8 cellular contexts compared by ENCODE assay signal in genomic region chr7:27115161-27116018, GRCh38. TPM values are rescaled to one million over a fixed set of nuclear protein-coding genes. Genes with fewer than 3 reads are reported as not detected.
A peak's percentile ranks its signal among the peaks of the same experiment; 100 is the strongest.
DNase-seq lines count a peak whose midpoint lies in the region; ATAC-seq, FAIRE-seq and TF ChIP-seq lines count a peak whose summit lies in the region.
"Had no signal": no experiment of that assay in that cellular context is flagged by ENCODE, and none has a peak within 500 bp of the region (broad histone marks: within the 10 kb centered on the region; RNA-seq: fewer than 3 reads in every experiment).

No MANE protein-coding gene starts in this region.

- peak; percentile 92 for DNase-seq in RCC 7860 (ENCODE audit: low spot score)
- DNase-seq in suprapubic skin (ENCODE audit: low spot score in 2 of 2): peak in 1 of 2 donors; percentile 55
- no peak for DNase-seq in putamen (ENCODE audit: low spot score)
- no peak for DNase-seq in HUDEP-2 (lab: John Stamatoyannopoulos, UW; ENCODE audit: unreplicated experiment in 76 of 76)
- DNase-seq: stimulated activated naive CD8-positive, alpha-beta T cell treated with anti-CD3 and anti-CD28 coated beads, Interleukin-15, Interleukin-2, amounts not matched to agents 100 U/mL and 50 U/mL, for 24 hours had no signal

- no peaks in the 10 kb centered on the region for H3K27me3 ChIP-seq in gastroesophageal sphincter
- no peaks in the 10 kb centered on the region for H3K27me3 ChIP-seq in suprapubic skin

- H3K9me3 ChIP-seq in gastroesophageal sphincter (no peaks in the 10 kb centered on the region), suprapubic skin (no peaks in the 10 kb centered on the region)

- FAIRE-seq in RCC 7860 (lab: Jason Lieb, UNC): peak; percentile 92
- FAIRE-seq: islet of Langerhans had no signal

- peak overlapping the region; percentile 60 to 79 for H3K4me3 ChIP-seq in gastroesophageal sphincter
- H3K4me3 ChIP-seq in suprapubic skin: peak overlapping the region; percentile 36

- H3K27ac ChIP-seq in gastroesophageal sphincter: peak overlapping the region; percentile 90 to 99 (median 98)
- H3K27ac ChIP-seq in suprapubic skin: peak overlapping the region; percentile 64

- H3K36me3 ChIP-seq in gastroesophageal sphincter (no peaks in the 10 kb centered on the region), suprapubic skin (peaks cover under 1% of the 10 kb centered on the region)

- H3K4me1 ChIP-seq in gastroesophageal sphincter: peaks cover 0 to 52% (median 23%) of the 10 kb centered on the region in 3 donors
- H3K4me1 ChIP-seq in suprapubic skin: peaks cover 38% of the 10 kb centered on the region

- 13 to 21% methylated on average over 9 to 17 of the region's 44 CpGs for WGBS in gastroesophageal sphincter (ENCODE audit: low coverage in 1 of 2), 2 donors
- 77% methylated on average over 43 of the region's 44 CpGs for WGBS in suprapubic skin

- ATAC-seq in gastroesophageal sphincter: no peak
- ATAC-seq in GM21528 (IDR thresholded peaks at IDR 0.05; ENCODE audit: low FRiP score, unreplicated experiment): no peak
- ATAC-seq: stimulated activated naive CD8-positive, alpha-beta T cell treated with anti-CD3 and anti-CD28 coated beads, Interleukin-15, Interleukin-2, amounts not matched to agents 100 U/mL and 50 U/mL, for 24 hours had no signal

- TF ChIP-seq CTCF in gastroesophageal sphincter (IDR thresholded peaks at IDR 0.05): no peak
- TF ChIP-seq CTCF in suprapubic skin (IDR thresholded peaks at IDR 0.05): no peak

- TF ChIP-seq EP300 in gastroesophageal sphincter (IDR thresholded peaks at IDR 0.05): no peak
- TF ChIP-seq EP300 in suprapubic skin (IDR thresholded peaks at IDR 0.05): no peak

- TF ChIP-seq POLR2A in gastroesophageal sphincter (IDR thresholded peaks at IDR 0.05) (peak; percentile 43 to 48), suprapubic skin (IDR thresholded peaks at IDR 0.05) (no peak)

RNA-seq across cellular contexts. Expression of gene HOXA2, which starts 12.9 kb away (rescaled TPM):
- total RNA-seq in gastroesophageal sphincter (1 to 10 TPM; 3.1 to 7.0 (median 5.0) TPM), suprapubic skin (1 to 10 TPM in 2 of 4 donors, under 1 TPM in 2; 0.34 to 4.2 (median 1.9) TPM)

RNA-seq across cellular contexts. Expression of gene HOXA4, which starts 15.2 kb away (rescaled TPM):
- total RNA-seq in gastroesophageal sphincter (10 to 100 TPM in 3 of 4 donors, 1 to 10 TPM in 1; 8.6 to 20.2 (median 15.3) TPM), suprapubic skin (1 to 10 TPM; 1.8 to 4.7 (median 2.5) TPM)

RNA-seq across cellular contexts. Expression of gene HOXA1, which starts 19.6 kb away (rescaled TPM):
- total RNA-seq in gastroesophageal sphincter (1 to 10 TPM in 1 of 4 donors, under 1 TPM in 2, not detected in 1; 0.23 to 2.3 (median 0.27) TPM), suprapubic skin (1 to 10 TPM; 2.5 to 4.0 (median 3.1) TPM)

RNA-seq across cellular contexts. Expression of gene HOXA5, which starts 28.1 kb away (rescaled TPM):
- total RNA-seq in gastroesophageal sphincter (10 to 100 TPM; 11.0 to 34.6 (median 29.3) TPM), suprapubic skin (10 to 100 TPM in 3 of 4 donors, 1 to 10 TPM in 1; 4.7 to 16.3 (median 14.6) TPM)

RNA-seq across cellular contexts. Expression of gene HOXA6, which starts 32.2 kb away (rescaled TPM):
- total RNA-seq in gastroesophageal sphincter (10 to 100 TPM in 1 of 4 donors, under 1 TPM in 1, not detected in 2; 0.46 to 12.7 TPM), suprapubic skin (1 to 10 TPM; 4.0 to 9.3 (median 6.4) TPM)

Comparison
In these comparisons a context has a peak if more than half of its experiments do, and no peak if none do; other contexts are left out.
1. POLR2A ChIP-seq: peak in gastroesophageal sphincter (2 of 2); none in suprapubic skin (0 of 2).